1 cellular context compared by ENCODE assay signal in genomic region chr3:43855674-43856299, GRCh38.
TF ChIP-seq lines count a peak whose summit lies in the region.

No MANE protein-coding gene starts in this region.

TF ChIP-seq in IMR-90, 13 proteins besides CTCF, POLR2A, EP300 and RAD21:
- no peak for TF ChIP-seq ELK1 (IDR thresholded peaks at IDR 0.05; ENCODE audit: borderline replicate concordance, low read depth, low read length)
- TF ChIP-seq SMC3 (IDR thresholded peaks at IDR 0.05; ENCODE audit: low read depth, low read length): peak; percentile 51
